Comparison of ENCODE assay signal across 9 cellular contexts in genomic region chr3:144128117-144128892, GRCh38.
A peak's percentile ranks its signal among the peaks of the same experiment; 100 is the strongest.
DNase-seq lines count a peak whose midpoint lies in the region; ATAC-seq and FAIRE-seq lines count a peak whose summit lies in the region.
"Had no signal": no experiment of that assay in that cellular context is flagged by ENCODE, and none has a peak within 500 bp of the region (broad histone marks: within the 10 kb centered on the region; RNA-seq: fewer than 3 reads in every experiment).

No MANE protein-coding gene starts in this region.

- intact Hi-C loops in right cardiac atrium (cut with DNase I) (no loop called here), Right ventricle myocardium superior (cut with DNase I) (no loop called here)

- in situ Hi-C loops in ACHN (cut with HindIII; ENCODE audit: low pct_ligation_motif_present, low pct_unique_long_range_greater_than_20kb, low sequenced_read_pairs): no loop called here

- no peaks in the 10 kb centered on the region for H3K27me3 ChIP-seq in right cardiac atrium (ENCODE audit: control insufficient read depth, insufficient read depth)
- H3K27me3 ChIP-seq: right atrium auricular region had no signal

- no peak for DNase-seq in HTR-8/SVneo (ENCODE audit: insufficient read length, low spot score)
- peak; percentile 33 for DNase-seq in iPS-NIHi7 (ENCODE audit: extremely low spot score)
- DNase-seq in effector CD8-positive, alpha-beta T cell (lab: John Stamatoyannopoulos, UW): no peak
- DNase-seq in right cardiac atrium: no peak
- no peak for DNase-seq in Right ventricle myocardium superior
- no peak for DNase-seq in ACHN

- peak; percentile 97 for ATAC-seq in GM18519 (IDR thresholded peaks at IDR 0.05; ENCODE audit: low FRiP score, unreplicated experiment)
- peak; percentile 99 for ATAC-seq in GM21717 (IDR thresholded peaks at IDR 0.05; ENCODE audit: unreplicated experiment)
- no peak for ATAC-seq in right cardiac atrium
- ATAC-seq in Right ventricle myocardium superior (ENCODE audit: poor library complexity): no peak

- no peak overlapping the region for H3K4me3 ChIP-seq in right cardiac atrium (ENCODE audit: low read length)
- H3K4me3 ChIP-seq: right atrium auricular region had no signal

- H3K4me1 ChIP-seq in right cardiac atrium (ENCODE audit: control insufficient read depth, insufficient read depth, low read length): no peaks in the 10 kb centered on the region
- H3K4me1 ChIP-seq: right atrium auricular region had no signal

- FAIRE-seq in HTR-8/SVneo (lab: Jason Lieb, UNC): peak; percentile 28

- H3K9me3 ChIP-seq in right cardiac atrium (ENCODE audit: control insufficient read depth, low read length): no peaks in the 10 kb centered on the region

- WGBS in right cardiac atrium: 56% methylated on average over 6 of the region's 6 CpGs

- H3K27ac ChIP-seq in right cardiac atrium (ENCODE audit: low read length): no peak overlapping the region
- H3K27ac ChIP-seq: right atrium auricular region had no signal

Comparison
In these comparisons a context has a peak if more than half of its experiments do, and no peak if none do; other contexts are left out.
1. ATAC-seq: peak in GM18519 (single experiment) and GM21717 (single experiment); none in right cardiac atrium (0 of 2) and Right ventricle myocardium superior (single experiment).